In genomic region chr1:41242645-41243171, GRCh38 we compare ENCODE assay signal across 8 cellular contexts. TPM values are rescaled to one million over a fixed set of nuclear protein-coding genes. Genes with fewer than 3 reads are reported as not detected.
DNase-seq lines count a peak whose midpoint lies in the region; ATAC-seq and TF ChIP-seq lines count a peak whose summit lies in the region.

No MANE protein-coding gene starts in this region.

- H3K27ac ChIP-seq in RWPE1 (peak overlapping the region; percentile 94), esophagus (ENCODE audit: low read depth in 2 of 2, low read length in 1 of 2) (peak overlapping the region; percentile 91), ovary (peak overlapping the region; percentile 99 to 100)

- WGBS in esophagus, 2 donors, result 56 to 58% methylated on average over 16 of the region's 16 CpGs
- 44 to 47% (median 47%) methylated on average over 16 of the region's 16 CpGs for WGBS in ovary, 3 donors

- no peaks in the 10 kb centered on the region for H3K36me3 Mint-ChIP-seq in Caco-2 (ENCODE audit: insufficient read depth, unreplicated experiment)

- TF ChIP-seq POLR2A in ovary (IDR thresholded peaks at IDR 0.05), result no peak

- H3K36me3 ChIP-seq in Caco-2 (ENCODE audit: control insufficient read depth, insufficient read depth, low read length) (no peaks in the 10 kb centered on the region), esophagus (ENCODE audit: control insufficient read depth in 2 of 2, insufficient read depth in 2 of 2, low read length in 1 of 2) (no peaks in the 10 kb centered on the region), ovary (no peaks in the 10 kb centered on the region)

- intact Hi-C loops in Caco-2 (cut with micrococcal nuclease; ENCODE audit: unreplicated experiment), result loop anchor here (10.0 kb wide), 1 partner anchor 118 kb away; no protein-coding TSS in a partner anchor
- intact Hi-C loops in ovary (cut with DNase I), result loop anchor here in 2 of 4 donors (5.0 to 10.0 kb wide), 2 partner anchors 140 to 208 kb away; no protein-coding TSS in a partner anchor

- TF ChIP-seq EP300 in ovary (IDR thresholded peaks at IDR 0.05), result no peak

- peaks cover 22% of the 10 kb centered on the region for H3K4me1 Mint-ChIP-seq in Caco-2 (ENCODE audit: low read depth, unreplicated experiment)

- H3K9me3 ChIP-seq in Caco-2, result no peaks in the 10 kb centered on the region
- no peaks in the 10 kb centered on the region for H3K9me3 ChIP-seq in esophagus (ENCODE audit: control insufficient read depth in 2 of 2, insufficient read depth in 1 of 2, low read depth in 1 of 2, low read length in 1 of 2)
- no peaks in the 10 kb centered on the region for H3K9me3 ChIP-seq in ovary

- no peaks in the 10 kb centered on the region for H3K9me3 Mint-ChIP-seq in Caco-2 (ENCODE audit: unreplicated experiment)

- CTCF ChIA-PET in Caco-2 (lab: Charles Lee) (no interaction called here), RWPE1 (lab: Yijun Ruan, JAX) (interaction anchor here (0.6 kb wide), 1 partner anchor 31 kb away, joined by 4 read pairs; no protein-coding TSS in a partner anchor)

- H3K27me3 ChIP-seq in Caco-2 (replicated peaks; ENCODE audit: control insufficient read depth, insufficient read depth, low read length) (no peaks in the 10 kb centered on the region), esophagus (ENCODE audit: control insufficient read depth in 1 of 2, insufficient read depth in 2 of 2, low read length in 2 of 2) (no peaks in the 10 kb centered on the region), ovary (no peaks in the 10 kb centered on the region)

- no TSS peak for BruUV-seq in Caco-2 (replicated peaks; lab: Mats Ljungman, UMichigan)

- H3K27me3 Mint-ChIP-seq in Caco-2 (ENCODE audit: insufficient read depth, unreplicated experiment), result no peaks in the 10 kb centered on the region

- H3K4me3 ChIP-seq in Caco-2 (ENCODE audit: low read depth, low read length) (peak overlapping the region; percentile 62), esophagus (ENCODE audit: low read depth in 1 of 2, low read length in 2 of 2) (peak overlapping the region; percentile 67 to 76), ovary (peak overlapping the region; percentile 82)

- H3K4me1 ChIP-seq in Caco-2 (peaks cover 52% of the 10 kb centered on the region), esophagus (ENCODE audit: control insufficient read depth in 2 of 2, insufficient read depth in 2 of 2, low read length in 1 of 2) (no peaks in the 10 kb centered on the region), ovary (ENCODE audit: insufficient read depth) (peaks cover 5% of the 10 kb centered on the region)

- peak overlapping the region; percentile 65 for H3K4me3 Mint-ChIP-seq in Caco-2 (ENCODE audit: unreplicated experiment)

- no peak overlapping the region for H3K27ac Mint-ChIP-seq in Caco-2 (ENCODE audit: unreplicated experiment)

- DNase-seq in Caco-2, result no peak
- DNase-seq in RWPE1 (ENCODE audit: low spot score), result no peak
- DNase-seq in ovary, result peak in 1 of 5 donors; percentile 11
- no peak for DNase-seq in dermis blood vessel endothelial cell
- no peak for DNase-seq in SKM-1 treated with dmso at 0.1 percent for 144 hours (lab: John Stamatoyannopoulos, UW; ENCODE audit: unreplicated experiment)
- no peak for DNase-seq in NK-92 treated with Interleukin-12 subunit alpha and Interleukin-12 subunit beta, amount 100 ng/mL, for 24 hours (lab: John Stamatoyannopoulos, UW)

- peak; percentile 4 for ATAC-seq in GM21723 (IDR thresholded peaks at IDR 0.05; ENCODE audit: unreplicated experiment)

- TF ChIP-seq CTCF in Caco-2 (IDR thresholded peaks at IDR 0.05; ENCODE audit: insufficient read depth in 1 of 2, low read depth in 1 of 2, low read length in 1 of 2, severe bottlenecking in 1 of 2, unreplicated experiment in 1 of 2) (no peak), RWPE1 (conservative IDR thresholded peaks at IDR 0.05; ENCODE audit: low read depth) (no peak), ovary (IDR thresholded peaks at IDR 0.05) (no peak)

- POLR2A ChIA-PET in Caco-2 (lab: Charles Lee) (no interaction called here), RWPE1 (lab: Yijun Ruan, JAX; ENCODE audit: low non-redundant PET) (no interaction called here)

RNA-seq across cellular contexts. Expression of gene SCMH1, which starts 0.6 kb away (rescaled TPM):
- 25.6 and 27.6 TPM in 2 replicates for total RNA-seq in Caco-2 (2022)
- polyA plus RNA-seq in esophagus, result 10 to 100 TPM; 11.1 to 12.8 TPM
- total RNA-seq in ovary, result 10 to 100 TPM; 33.4 to 80.2 (median 53.2) TPM
- polyA plus RNA-seq in ovary, result 10 to 100 TPM; 32.8 to 44.8 TPM
- total RNA-seq in dermis blood vessel endothelial cell, result 14.8 and 16.0 TPM in 2 replicates
